1 cellular context compared by ENCODE assay signal in the genomic region with DNA sequence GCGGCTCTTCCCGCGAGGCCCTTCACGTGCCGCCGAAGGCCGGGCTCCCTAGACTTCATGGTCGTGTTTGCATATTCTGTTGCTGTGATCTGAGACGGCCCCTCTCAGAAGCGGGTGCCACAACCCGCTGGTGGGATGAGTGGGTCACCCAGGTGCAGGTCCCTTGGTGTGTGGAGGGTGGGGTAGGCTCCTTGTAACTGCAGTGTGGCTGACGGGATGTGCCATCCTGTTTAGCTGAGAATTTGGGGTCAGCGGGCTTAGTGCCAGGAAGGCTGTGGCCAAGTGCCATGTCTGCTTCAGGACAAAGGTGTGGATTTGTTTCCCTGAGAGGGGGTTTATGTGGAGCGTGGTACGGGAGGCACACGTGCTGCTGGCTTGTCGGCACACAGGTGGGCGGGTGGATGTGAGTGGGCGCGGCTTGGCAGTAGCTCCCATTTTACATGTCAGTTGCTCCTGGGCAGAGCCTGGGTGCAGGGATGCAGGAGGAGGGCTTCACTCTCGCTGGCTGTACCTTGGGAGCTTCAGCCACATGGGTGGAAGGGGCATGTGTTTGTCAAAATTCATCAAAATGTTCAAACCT.
TF ChIP-seq lines count a peak whose summit lies in the region.

No MANE protein-coding gene starts in this region.

TF ChIP-seq in GM23338, 12 proteins besides CTCF, POLR2A, EP300 and RAD21 (continued from another document):
- TF ChIP-seq ZNF462 (CRISPR knock-in tag; IDR thresholded peaks at IDR 0.05) (no peak), REST (IDR thresholded peaks at IDR 0.05; ENCODE audit: unreplicated experiment) (no peak), NANOG (IDR thresholded peaks at IDR 0.05; ENCODE audit: borderline replicate concordance) (no peak), EZH2phosphoT487 (IDR thresholded peaks at IDR 0.05; ENCODE audit: unreplicated experiment) (no peak), STAT1 (IDR thresholded peaks at IDR 0.05; ENCODE audit: unreplicated experiment) (no peak), EZH2 (IDR thresholded peaks at IDR 0.05; ENCODE audit: low read depth, unreplicated experiment) (no peak)
